Comparison of ENCODE assay signal across 1 cellular context in the genomic region with DNA sequence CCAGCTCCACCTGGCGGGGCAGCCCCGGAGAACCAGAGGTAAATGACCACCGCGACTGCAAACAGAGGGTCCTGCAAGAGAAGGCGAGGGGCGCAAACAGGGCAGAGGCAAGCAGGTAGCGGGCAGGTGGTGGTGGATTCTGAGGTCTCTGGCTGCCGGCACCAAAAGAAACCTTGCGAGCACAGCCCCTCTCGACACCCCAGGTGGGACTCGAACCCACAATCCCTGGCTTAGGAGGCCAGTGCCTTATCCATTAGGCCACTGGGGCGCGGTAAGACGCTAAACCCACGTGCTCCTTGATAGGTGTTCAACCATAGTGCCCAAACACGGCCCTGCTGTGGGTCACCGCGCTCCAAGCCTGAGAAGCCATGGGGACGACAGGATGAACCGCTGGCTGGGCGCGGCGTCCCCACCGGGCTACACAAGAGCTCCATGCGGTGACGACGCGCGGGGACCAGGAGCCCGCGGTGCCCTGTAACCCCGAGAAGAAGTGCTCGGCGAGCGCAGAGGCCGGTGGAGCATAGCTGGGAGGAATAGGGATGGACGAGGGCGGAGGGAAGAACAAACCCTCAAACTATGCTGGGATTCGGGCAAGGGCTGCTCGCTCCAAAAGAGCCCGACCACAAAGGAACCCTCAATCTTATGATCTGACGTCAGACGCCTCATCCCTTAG.
TF ChIP-seq lines count a peak whose summit lies in the region.

No MANE protein-coding gene starts in this region.

TF ChIP-seq in GM23338, 12 proteins besides CTCF, POLR2A, EP300 and RAD21 (continued from another document):
- TF ChIP-seq JUNB (IDR thresholded peaks at IDR 0.05; ENCODE audit: unreplicated experiment), result no peak
- no peak; the same call in 1 of the 2 replicates for TF ChIP-seq POLR2AphosphoS5 (IDR thresholded peaks at IDR 0.05; ENCODE audit: low read depth)
- TF ChIP-seq ZNF114 (CRISPR knock-in tag; IDR thresholded peaks at IDR 0.05), result no peak
- no peak for TF ChIP-seq EZH2phosphoT487 (IDR thresholded peaks at IDR 0.05; ENCODE audit: unreplicated experiment)
- TF ChIP-seq, protein P1, sequence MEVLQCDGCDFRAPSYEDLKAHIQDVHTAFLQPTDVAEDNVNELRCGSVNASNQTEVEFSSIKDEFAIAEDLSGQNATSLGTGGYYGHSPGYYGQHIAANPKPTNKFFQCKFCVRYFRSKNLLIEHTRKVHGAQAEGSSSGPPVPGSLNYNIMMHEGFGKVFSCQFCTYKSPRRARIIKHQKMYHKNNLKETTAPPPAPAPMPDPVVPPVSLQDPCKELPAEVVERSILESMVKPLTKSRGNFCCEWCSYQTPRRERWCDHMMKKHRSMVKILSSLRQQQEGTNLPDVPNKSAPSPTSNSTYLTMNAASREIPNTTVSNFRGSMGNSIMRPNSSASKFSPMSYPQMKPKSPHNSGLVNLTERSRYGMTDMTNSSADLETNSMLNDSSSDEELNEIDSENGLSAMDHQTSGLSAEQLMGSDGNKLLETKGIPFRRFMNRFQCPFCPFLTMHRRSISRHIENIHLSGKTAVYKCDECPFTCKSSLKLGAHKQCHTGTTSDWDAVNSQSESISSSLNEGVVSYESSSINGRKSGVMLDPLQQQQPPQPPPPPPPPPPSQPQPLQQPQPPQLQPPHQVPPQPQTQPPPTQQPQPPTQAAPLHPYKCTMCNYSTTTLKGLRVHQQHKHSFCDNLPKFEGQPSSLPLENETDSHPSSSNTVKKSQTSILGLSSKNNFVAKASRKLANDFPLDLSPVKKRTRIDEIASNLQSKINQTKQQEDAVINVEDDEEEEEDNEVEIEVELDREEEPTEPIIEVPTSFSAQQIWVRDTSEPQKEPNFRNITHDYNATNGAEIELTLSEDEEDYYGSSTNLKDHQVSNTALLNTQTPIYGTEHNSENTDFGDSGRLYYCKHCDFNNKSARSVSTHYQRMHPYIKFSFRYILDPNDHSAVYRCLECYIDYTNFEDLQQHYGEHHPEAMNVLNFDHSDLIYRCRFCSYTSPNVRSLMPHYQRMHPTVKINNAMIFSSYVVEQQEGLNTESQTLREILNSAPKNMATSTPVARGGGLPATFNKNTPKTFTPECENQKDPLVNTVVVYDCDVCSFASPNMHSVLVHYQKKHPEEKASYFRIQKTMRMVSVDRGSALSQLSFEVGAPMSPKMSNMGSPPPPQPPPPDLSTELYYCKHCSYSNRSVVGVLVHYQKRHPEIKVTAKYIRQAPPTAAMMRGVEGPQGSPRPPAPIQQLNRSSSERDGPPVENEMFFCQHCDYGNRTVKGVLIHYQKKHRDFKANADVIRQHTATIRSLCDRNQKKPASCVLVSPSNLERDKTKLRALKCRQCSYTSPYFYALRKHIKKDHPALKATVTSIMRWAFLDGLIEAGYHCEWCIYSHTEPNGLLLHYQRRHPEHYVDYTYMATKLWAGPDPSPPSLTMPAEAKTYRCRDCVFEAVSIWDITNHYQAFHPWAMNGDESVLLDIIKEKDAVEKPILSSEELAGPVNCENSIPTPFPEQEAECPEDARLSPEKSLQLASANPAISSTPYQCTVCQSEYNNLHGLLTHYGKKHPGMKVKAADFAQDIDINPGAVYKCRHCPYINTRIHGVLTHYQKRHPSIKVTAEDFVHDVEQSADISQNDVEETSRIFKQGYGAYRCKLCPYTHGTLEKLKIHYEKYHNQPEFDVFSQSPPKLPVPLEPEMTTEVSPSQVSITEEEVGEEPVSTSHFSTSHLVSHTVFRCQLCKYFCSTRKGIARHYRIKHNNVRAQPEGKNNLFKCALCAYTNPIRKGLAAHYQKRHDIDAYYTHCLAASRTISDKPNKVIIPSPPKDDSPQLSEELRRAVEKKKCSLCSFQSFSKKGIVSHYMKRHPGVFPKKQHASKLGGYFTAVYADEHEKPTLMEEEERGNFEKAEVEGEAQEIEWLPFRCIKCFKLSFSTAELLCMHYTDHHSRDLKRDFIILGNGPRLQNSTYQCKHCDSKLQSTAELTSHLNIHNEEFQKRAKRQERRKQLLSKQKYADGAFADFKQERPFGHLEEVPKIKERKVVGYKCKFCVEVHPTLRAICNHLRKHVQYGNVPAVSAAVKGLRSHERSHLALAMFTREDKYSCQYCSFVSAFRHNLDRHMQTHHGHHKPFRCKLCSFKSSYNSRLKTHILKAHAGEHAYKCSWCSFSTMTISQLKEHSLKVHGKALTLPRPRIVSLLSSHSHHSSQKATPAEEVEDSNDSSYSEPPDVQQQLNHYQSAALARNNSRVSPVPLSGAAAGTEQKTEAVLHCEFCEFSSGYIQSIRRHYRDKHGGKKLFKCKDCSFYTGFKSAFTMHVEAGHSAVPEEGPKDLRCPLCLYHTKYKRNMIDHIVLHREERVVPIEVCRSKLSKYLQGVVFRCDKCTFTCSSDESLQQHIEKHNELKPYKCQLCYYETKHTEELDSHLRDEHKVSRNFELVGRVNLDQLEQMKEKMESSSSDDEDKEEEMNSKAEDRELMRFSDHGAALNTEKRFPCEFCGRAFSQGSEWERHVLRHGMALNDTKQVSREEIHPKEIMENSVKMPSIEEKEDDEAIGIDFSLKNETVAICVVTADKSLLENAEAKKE (CRISPR knock-in tag; IDR thresholded peaks at IDR 0.05), result no peak
- TF ChIP-seq, protein P2, sequence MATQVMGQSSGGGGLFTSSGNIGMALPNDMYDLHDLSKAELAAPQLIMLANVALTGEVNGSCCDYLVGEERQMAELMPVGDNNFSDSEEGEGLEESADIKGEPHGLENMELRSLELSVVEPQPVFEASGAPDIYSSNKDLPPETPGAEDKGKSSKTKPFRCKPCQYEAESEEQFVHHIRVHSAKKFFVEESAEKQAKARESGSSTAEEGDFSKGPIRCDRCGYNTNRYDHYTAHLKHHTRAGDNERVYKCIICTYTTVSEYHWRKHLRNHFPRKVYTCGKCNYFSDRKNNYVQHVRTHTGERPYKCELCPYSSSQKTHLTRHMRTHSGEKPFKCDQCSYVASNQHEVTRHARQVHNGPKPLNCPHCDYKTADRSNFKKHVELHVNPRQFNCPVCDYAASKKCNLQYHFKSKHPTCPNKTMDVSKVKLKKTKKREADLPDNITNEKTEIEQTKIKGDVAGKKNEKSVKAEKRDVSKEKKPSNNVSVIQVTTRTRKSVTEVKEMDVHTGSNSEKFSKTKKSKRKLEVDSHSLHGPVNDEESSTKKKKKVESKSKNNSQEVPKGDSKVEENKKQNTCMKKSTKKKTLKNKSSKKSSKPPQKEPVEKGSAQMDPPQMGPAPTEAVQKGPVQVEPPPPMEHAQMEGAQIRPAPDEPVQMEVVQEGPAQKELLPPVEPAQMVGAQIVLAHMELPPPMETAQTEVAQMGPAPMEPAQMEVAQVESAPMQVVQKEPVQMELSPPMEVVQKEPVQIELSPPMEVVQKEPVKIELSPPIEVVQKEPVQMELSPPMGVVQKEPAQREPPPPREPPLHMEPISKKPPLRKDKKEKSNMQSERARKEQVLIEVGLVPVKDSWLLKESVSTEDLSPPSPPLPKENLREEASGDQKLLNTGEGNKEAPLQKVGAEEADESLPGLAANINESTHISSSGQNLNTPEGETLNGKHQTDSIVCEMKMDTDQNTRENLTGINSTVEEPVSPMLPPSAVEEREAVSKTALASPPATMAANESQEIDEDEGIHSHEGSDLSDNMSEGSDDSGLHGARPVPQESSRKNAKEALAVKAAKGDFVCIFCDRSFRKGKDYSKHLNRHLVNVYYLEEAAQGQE (IDR thresholded peaks at IDR 0.05; ENCODE audit: unreplicated experiment), result no peak
- TF ChIP-seq ZNF331 (CRISPR knock-in tag; IDR thresholded peaks at IDR 0.05; ENCODE audit: low read depth), result peak; percentile 23; the same call in 1 of the 2 replicates
- TF ChIP-seq STAT1 (IDR thresholded peaks at IDR 0.05; ENCODE audit: unreplicated experiment), result no peak
- TF ChIP-seq NANOG (IDR thresholded peaks at IDR 0.05; ENCODE audit: borderline replicate concordance), result no peak
- TF ChIP-seq, protein P3, sequence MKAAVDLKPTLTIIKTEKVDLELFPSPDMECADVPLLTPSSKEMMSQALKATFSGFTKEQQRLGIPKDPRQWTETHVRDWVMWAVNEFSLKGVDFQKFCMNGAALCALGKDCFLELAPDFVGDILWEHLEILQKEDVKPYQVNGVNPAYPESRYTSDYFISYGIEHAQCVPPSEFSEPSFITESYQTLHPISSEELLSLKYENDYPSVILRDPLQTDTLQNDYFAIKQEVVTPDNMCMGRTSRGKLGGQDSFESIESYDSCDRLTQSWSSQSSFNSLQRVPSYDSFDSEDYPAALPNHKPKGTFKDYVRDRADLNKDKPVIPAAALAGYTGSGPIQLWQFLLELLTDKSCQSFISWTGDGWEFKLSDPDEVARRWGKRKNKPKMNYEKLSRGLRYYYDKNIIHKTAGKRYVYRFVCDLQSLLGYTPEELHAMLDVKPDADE (IDR thresholded peaks at IDR 0.05), result peak; percentile 51; the same call in 1 of the 2 replicates
